In genomic region chr15:63385911-63386531, GRCh38 we compare ENCODE assay signal across 20 cellular contexts. TPM values are rescaled to one million over a fixed set of nuclear protein-coding genes. Genes with fewer than 3 reads are reported as not detected.
"Had no signal": no experiment of that assay in that cellular context is flagged by ENCODE, and none has a peak within 500 bp of the region (broad histone marks: within the 10 kb centered on the region; RNA-seq: fewer than 3 reads in every experiment).

No MANE protein-coding gene starts in this region.

- H3K9me3 Mint-ChIP-seq: memory B cell; mesothelial cell of epicardium; natural killer cell treated with Interleukin-12 subunit alpha and Interleukin-12 subunit beta and Interleukin-15 and Interleukin-18, amount 100 ng/mL, for 72 hours; neural progenitor cell had no signal

- DNase-seq: effector memory CD4-positive, alpha-beta T cell; foreskin melanocyte; heart left ventricle; hypothalamus; occipital lobe; pancreas; right cardiac atrium; small intestine; stimulated activated CD4-positive, alpha-beta T cell treated with anti-CD3 and anti-CD28 coated beads, Interleukin-12 subunit alpha, Interleukin-12 subunit beta, amount 100 ng/mL, for 4 hours; stimulated activated naive CD4-positive, alpha-beta T cell; stomach; substantia nigra; transverse colon had no signal

- H3K27me3 ChIP-seq: pancreas had no signal

- H3K36me3 Mint-ChIP-seq: memory B cell; mesothelial cell of epicardium; natural killer cell treated with Interleukin-12 subunit alpha and Interleukin-12 subunit beta and Interleukin-15 and Interleukin-18, amount 100 ng/mL, for 72 hours; neural progenitor cell had no signal

- ATAC-seq: heart left ventricle; left lobe of liver; natural killer cell treated with Interleukin-12 subunit alpha and Interleukin-12 subunit beta and Interleukin-15 and Interleukin-18, amount 100 ng/mL, for 72 hours; pancreas; right cardiac atrium had no signal

- H3K9ac ChIP-seq: neural progenitor cell had no signal

- H3K27ac Mint-ChIP-seq: memory B cell; mesothelial cell of epicardium; natural killer cell treated with Interleukin-12 subunit alpha and Interleukin-12 subunit beta and Interleukin-15 and Interleukin-18, amount 100 ng/mL, for 72 hours; neural progenitor cell; progenitor cell of endocrine pancreas had no signal

- H2AFZ ChIP-seq: neural progenitor cell had no signal

- H3K4me2 ChIP-seq: neural progenitor cell had no signal

- H3K9me3 ChIP-seq: heart left ventricle, pancreas, stomach, thoracic aorta, transverse colon had no signal

- H3K36me3 ChIP-seq: heart left ventricle, neural progenitor cell, pancreas, stomach, thoracic aorta, transverse colon had no signal

- H3K4me3 ChIP-seq: heart left ventricle, neural progenitor cell, pancreas, stomach, thoracic aorta, transverse colon had no signal

- H3K27ac ChIP-seq: heart left ventricle, neural progenitor cell, pancreas, stomach, thoracic aorta, transverse colon had no signal

- H3K4me3 Mint-ChIP-seq: memory B cell; mesothelial cell of epicardium; natural killer cell treated with Interleukin-12 subunit alpha and Interleukin-12 subunit beta and Interleukin-15 and Interleukin-18, amount 100 ng/mL, for 72 hours; neural progenitor cell had no signal

RNA-seq across cellular contexts. Expression of gene CA12, which starts 4.4 kb away (rescaled TPM):
- total RNA-seq: natural killer cell treated with Interleukin-12 subunit alpha and Interleukin-12 subunit beta and Interleukin-15 and Interleukin-18, amount 100 ng/mL, for 72 hours had no signal
